18 cellular contexts compared by ENCODE assay signal in genomic region chr2:190909680-190910079, GRCh38.
"Had no signal": no experiment of that assay in that cellular context is flagged by ENCODE, and none has a peak within 500 bp of the region (broad histone marks: within the 10 kb centered on the region; RNA-seq: fewer than 3 reads in every experiment).

No MANE protein-coding gene starts in this region.

- H3K4me3 Mint-ChIP-seq: activated B cell treated with CpG ODN at 0.5 μM for 24 hours; activated CD8-positive, alpha-beta T cell treated with anti-CD3 and anti-CD28 coated beads for 36 hours; activated T-cell treated with anti-CD3 and anti-CD28 coated beads, Interleukin-2, amount 50 U/mL, for 4 hours; natural killer cell; stimulated activated memory B cell treated with anti-CD40 and anti-IgM and Interleukin-4, amounts not matched to agents 10 μg/mL and 1 μg/mL and 100 μg/mL, for 72 hours; T-helper 2 cell treated with Interferon-gamma antibody and Interleukin-4, amounts not matched to agents 5 μg/mL and 100 μg/mL, for 36 hours had no signal

- H3K4me3 ChIP-seq: lower lobe of right lung, spleen had no signal

- H3K9ac ChIP-seq: parathyroid adenoma had no signal

- H3K27ac ChIP-seq: lower lobe of right lung, parathyroid adenoma had no signal

- H3K27me3 Mint-ChIP-seq: activated B cell treated with CpG ODN at 0.5 μM for 24 hours; activated CD8-positive, alpha-beta T cell treated with anti-CD3 and anti-CD28 coated beads for 36 hours; activated naive CD4-positive, alpha-beta T cell treated with anti-CD3 and anti-CD28 coated beads, Interleukin-2, amount 50 U/mL, for 24 hours; stimulated activated memory B cell treated with anti-CD40 and anti-IgM and Interleukin-4, amounts not matched to agents 10 μg/mL and 1 μg/mL and 100 μg/mL, for 72 hours had no signal

- H3K9me3 ChIP-seq: lower lobe of right lung, spleen had no signal

- H3K4me1 Mint-ChIP-seq: stimulated activated memory B cell treated with anti-CD40 and anti-IgM and Interleukin-4, amounts not matched to agents 10 μg/mL and 1 μg/mL and 100 μg/mL, for 72 hours had no signal

- H3K4me1 ChIP-seq: lower lobe of right lung, parathyroid adenoma had no signal

- ATAC-seq: activated CD8-positive, alpha-beta T cell treated with anti-CD3 and anti-CD28 coated beads for 36 hours; natural killer cell; sciatic nerve; stimulated activated memory B cell treated with anti-CD40 and anti-IgM and Interleukin-4, amounts not matched to agents 10 μg/mL and 1 μg/mL and 100 μg/mL, for 72 hours had no signal

- H3K27me3 ChIP-seq: spleen had no signal

- H3K36me3 Mint-ChIP-seq: natural killer cell had no signal

- DNase-seq: activated B cell treated with CpG ODN at 0.5 μM for 24 hours; activated CD4-positive, alpha-beta T cell treated with anti-CD3 and anti-CD28 coated beads for 4 hours; activated CD8-positive, alpha-beta T cell treated with anti-CD3 and anti-CD28 coated beads for 36 hours; activated gamma-delta T cell; activated T-cell treated with anti-CD3 and anti-CD28 coated beads, Interleukin-2, amount 50 U/mL, for 4 hours; cerebellar nuclear complex; effector CD4-positive, alpha-beta T cell; hippocampal formation; islet precursor cell; lower lobe of right lung; natural killer cell; spleen; stimulated activated CD4-positive, alpha-beta T cell treated with anti-CD3 and anti-CD28 coated beads, Interleukin-4, amount 100 ng/mL, for 4 hours had no signal

- H3K27ac Mint-ChIP-seq: activated B cell treated with CpG ODN at 0.5 μM for 24 hours; stimulated activated memory B cell treated with anti-CD40 and anti-IgM and Interleukin-4, amounts not matched to agents 10 μg/mL and 1 μg/mL and 100 μg/mL, for 72 hours; T-helper 2 cell treated with Interferon-gamma antibody and Interleukin-4, amounts not matched to agents 5 μg/mL and 100 μg/mL, for 36 hours had no signal

- H3K9me3 Mint-ChIP-seq: activated B cell treated with CpG ODN at 0.5 μM for 24 hours; activated CD8-positive, alpha-beta T cell treated with anti-CD3 and anti-CD28 coated beads for 36 hours; activated naive CD4-positive, alpha-beta T cell treated with anti-CD3 and anti-CD28 coated beads, Interleukin-2, amount 50 U/mL, for 24 hours; activated T-cell treated with anti-CD3 and anti-CD28 coated beads, Interleukin-2, amount 50 U/mL, for 4 hours; natural killer cell; stimulated activated memory B cell treated with anti-CD40 and anti-IgM and Interleukin-4, amounts not matched to agents 10 μg/mL and 1 μg/mL and 100 μg/mL, for 72 hours; T-helper 2 cell treated with Interferon-gamma antibody and Interleukin-4, amounts not matched to agents 5 μg/mL and 100 μg/mL, for 36 hours had no signal
